Comparison of ENCODE assay signal across 8 cellular contexts in genomic region chr4:53366301-53366716, GRCh38. TPM values are rescaled to one million over a fixed set of nuclear protein-coding genes. Genes with fewer than 3 reads are reported as not detected.
DNase-seq lines count a peak whose midpoint lies in the region; ATAC-seq and TF ChIP-seq lines count a peak whose summit lies in the region.

No MANE protein-coding gene starts in this region.

- H3K27ac Mint-ChIP-seq in chondrocyte (ENCODE audit: unreplicated experiment) (peak overlapping the region; percentile 92), neural crest cell (ENCODE audit: unreplicated experiment) (peak overlapping the region; percentile 76)

- H3K27me3 Mint-ChIP-seq in chondrocyte (ENCODE audit: low read depth) (peaks cover 13% of the 10 kb centered on the region), neural crest cell (ENCODE audit: low read depth) (peaks cover 46% of the 10 kb centered on the region)

- H3K4me3 Mint-ChIP-seq in chondrocyte (ENCODE audit: unreplicated experiment) (peak overlapping the region; percentile 91), neural crest cell (peak overlapping the region; percentile 95)

- peak; percentile 26 for ATAC-seq in GM18867 (IDR thresholded peaks at IDR 0.05; ENCODE audit: unreplicated experiment)
- peak; percentile 15 for ATAC-seq in HG03442 (IDR thresholded peaks at IDR 0.05; ENCODE audit: unreplicated experiment)

- H3K4me1 Mint-ChIP-seq in chondrocyte (ENCODE audit: low read depth), result peaks cover 40% of the 10 kb centered on the region
- peaks cover 38% of the 10 kb centered on the region for H3K4me1 Mint-ChIP-seq in neural crest cell

- no peak for TF ChIP-seq CTCF in chondrocyte (IDR thresholded peaks at IDR 0.05)
- TF ChIP-seq CTCF in neural crest cell (conservative IDR thresholded peaks at IDR 0.05), result no peak

- no peak for DNase-seq in chondrocyte (ENCODE audit: low spot score)
- no peak for DNase-seq in neural crest cell (ENCODE audit: low read depth, low spot score)
- no peak for DNase-seq in globus pallidus (ENCODE audit: low spot score)
- no peak for DNase-seq in OCI-M1 (lab: John Stamatoyannopoulos, UW)
- DNase-seq in mucosa of gallbladder (ENCODE audit: low spot score), result no peak
- no peak for DNase-seq in NCI-H69 (lab: John Stamatoyannopoulos, UW)

- peaks cover 3% of the 10 kb centered on the region for H3K36me3 Mint-ChIP-seq in chondrocyte (ENCODE audit: low read depth)
- no peaks in the 10 kb centered on the region for H3K36me3 Mint-ChIP-seq in neural crest cell (ENCODE audit: low read depth)

- H3K9me3 Mint-ChIP-seq in chondrocyte (ENCODE audit: low read depth) (no peaks in the 10 kb centered on the region), neural crest cell (no peaks in the 10 kb centered on the region)

RNA-seq across cellular contexts. Expression of gene SCFD2, which starts 0.4 kb away (rescaled TPM):
- total RNA-seq in chondrocyte, result 10.7 to 30.5 TPM (median 10.8 TPM) in 3 replicates
- total RNA-seq in neural crest cell, result 18.6 and 19.8 TPM in 2 replicates
- 15.8 TPM for total RNA-seq in mucosa of gallbladder

RNA-seq across cellular contexts. Expression of gene FIP1L1, which starts 11.1 kb away (rescaled TPM):
- total RNA-seq in chondrocyte (46.0 to 50.9 TPM (median 46.0 TPM) in 3 replicates), neural crest cell (67.0 and 67.1 TPM in 2 replicates), mucosa of gallbladder (43.3 TPM)
